In genomic region chr14:106564058-106564643, GRCh38 we compare ENCODE assay signal across 8 cellular contexts.
DNase-seq lines count a peak whose midpoint lies in the region; ATAC-seq and TF ChIP-seq lines count a peak whose summit lies in the region.

No MANE protein-coding gene starts in this region.

- ATAC-seq in HG03457 (IDR thresholded peaks at IDR 0.05; ENCODE audit: unreplicated experiment) (no peak), GM18861 (IDR thresholded peaks at IDR 0.05; ENCODE audit: unreplicated experiment) (no peak), HG02798 (IDR thresholded peaks at IDR 0.05; ENCODE audit: poor library complexity, unreplicated experiment) (no peak)

- TF ChIP-seq EP300 in Ishikawa (IDR thresholded peaks at IDR 0.05; ENCODE audit: borderline replicate concordance), result no peak

- DNase-seq in COLO829 (ENCODE audit: low spot score), result peak; percentile 23
- peak; percentile 63 for DNase-seq in T-helper 9 cell
- no peak for DNase-seq in choroid plexus epithelial cell (ENCODE audit: low read depth)
- peak; percentile 20 for DNase-seq in stimulated activated CD8-positive, alpha-beta memory T cell treated with anti-CD3 and anti-CD28 coated beads, Interleukin-15, amount 100 ng/mL, for 1 hour (ENCODE audit: low read depth)

- TF ChIP-seq CTCF in choroid plexus epithelial cell (conservative IDR thresholded peaks at IDR 0.05; ENCODE audit: low read depth, low read length), result peak; percentile 14

- peak; percentile 28; the same call in 1 of the 2 replicates for TF ChIP-seq RAD21 in Ishikawa (IDR thresholded peaks at IDR 0.05; ENCODE audit: low read depth)

- no peak overlapping the region for H3K4me3 ChIP-seq in choroid plexus epithelial cell (ENCODE audit: low read depth, low read length)

TF ChIP-seq in Ishikawa, 13 proteins besides CTCF, POLR2A, EP300 and RAD21:
- TF ChIP-seq USF1 (IDR thresholded peaks at IDR 0.05), result no peak
- TF ChIP-seq TAF1 (IDR thresholded peaks at IDR 0.05; ENCODE audit: low read depth), result no peak
- TF ChIP-seq CREB1 (IDR thresholded peaks at IDR 0.05; ENCODE audit: low read depth), result no peak
- no peak for TF ChIP-seq TCF12 (IDR thresholded peaks at IDR 0.05; ENCODE audit: low read depth)
- TF ChIP-seq EGR1 (IDR thresholded peaks at IDR 0.05), result no peak
- TF ChIP-seq ZBTB7A (IDR thresholded peaks at IDR 0.05; ENCODE audit: low read depth), result no peak
TF ChIP-seq in Ishikawa: peak in this region for 0.
